ENCODE assay signal across 8 cellular contexts in the genomic region with DNA sequence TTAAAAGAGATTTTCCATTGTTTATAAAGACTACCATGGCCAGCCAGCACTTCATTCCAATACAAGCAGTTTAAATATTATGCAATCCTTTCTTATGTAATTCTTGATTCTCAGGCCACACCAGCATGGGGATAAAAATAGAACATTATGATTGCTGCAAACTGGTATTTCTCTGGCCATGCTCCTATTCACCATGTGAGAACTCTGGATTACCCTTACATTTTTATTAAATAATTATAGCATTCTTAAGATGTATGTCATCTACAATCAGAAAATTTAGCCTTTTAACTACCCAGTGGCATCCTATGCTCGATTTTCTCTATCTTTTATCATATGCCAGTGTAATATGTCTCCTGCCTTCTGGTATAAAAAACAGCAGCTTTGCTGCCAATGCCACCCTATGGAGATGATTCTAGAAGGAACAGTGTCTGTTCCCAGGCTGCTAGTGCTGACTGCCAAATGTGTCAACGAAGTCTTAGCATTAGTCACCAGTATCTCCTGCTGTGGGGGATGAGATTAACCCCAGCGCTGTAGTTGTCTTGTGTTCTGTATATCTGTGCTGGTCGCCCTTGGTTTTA.
DNase-seq lines count a peak whose midpoint lies in the region; ATAC-seq, FAIRE-seq and TF ChIP-seq lines count a peak whose summit lies in the region.

No MANE protein-coding gene starts in this region.

- H3K27ac ChIP-seq in WERI-Rb-1: no peak overlapping the region
- H3K27ac ChIP-seq in small intestine (ENCODE audit: low read depth in 1 of 2, low read length in 1 of 2): no peak overlapping the region

- FAIRE-seq in RCC 7860 (lab: Jason Lieb, UNC) (peak; percentile 77), small intestine (lab: Jason Lieb, UNC) (no peak)

- 65 to 75% (median 70%) methylated on average over 4 of the region's 4 CpGs for WGBS in small intestine, 3 donors

- H3K36me3 ChIP-seq in WERI-Rb-1 (no peaks in the 10 kb centered on the region), small intestine (ENCODE audit: control insufficient read depth in 2 of 2, insufficient read depth in 2 of 2, low read length in 2 of 2) (no peaks in the 10 kb centered on the region)

- TF ChIP-seq CTCF in fibroblast of pulmonary artery (IDR thresholded peaks at IDR 0.05; ENCODE audit: low read length, missing control alignments) (no peak), omental fat pad (IDR thresholded peaks at IDR 0.05) (no peak), WERI-Rb-1 (IDR thresholded peaks at IDR 0.05; ENCODE audit: low read depth, low read length) (no peak)

- DNase-seq in Daoy (ENCODE audit: low read depth) (peak; percentile 79), RCC 7860 (ENCODE audit: low spot score) (peak; percentile 74), fibroblast of pulmonary artery (ENCODE audit: low read depth) (peak; percentile 93), omental fat pad (ENCODE audit: low spot score) (no peak), GM19238 (ENCODE audit: insufficient read length, low spot score) (no peak), WERI-Rb-1 (no peak), small intestine (no peak)

- H3K4me1 ChIP-seq in small intestine (ENCODE audit: control insufficient read depth in 2 of 2, insufficient read depth in 1 of 2, low read depth in 1 of 2, low read length in 1 of 2): no peaks in the 10 kb centered on the region

- H3K9me3 ChIP-seq in WERI-Rb-1 (ENCODE audit: severe bottlenecking) (no peaks in the 10 kb centered on the region), small intestine (ENCODE audit: control insufficient read depth, low read depth) (no peaks in the 10 kb centered on the region)

- ATAC-seq in omental fat pad (ENCODE audit: low FRiP score) (peak; percentile 83), GM19395 (IDR thresholded peaks at IDR 0.05; ENCODE audit: unreplicated experiment) (no peak)

- no peaks in the 10 kb centered on the region for H3K27me3 ChIP-seq in WERI-Rb-1 (ENCODE audit: insufficient read depth, low read depth, severe bottlenecking)
- H3K27me3 ChIP-seq in small intestine (ENCODE audit: control insufficient read depth in 2 of 2, insufficient read depth in 2 of 2, low read length in 2 of 2): no peaks in the 10 kb centered on the region

- H3K4me3 ChIP-seq in fibroblast of pulmonary artery (replicated peaks; ENCODE audit: low read depth, low read length): no peak overlapping the region
- H3K4me3 ChIP-seq in WERI-Rb-1 (ENCODE audit: low read depth, low read length): no peak overlapping the region
- no peak overlapping the region for H3K4me3 ChIP-seq in small intestine (ENCODE audit: low read depth in 1 of 2, low read length in 2 of 2)

Comparison
In these comparisons a context has a peak if more than half of its experiments do, and no peak if none do; other contexts are left out.
1. DNase-seq: peak in Daoy (single experiment), RCC 7860 (single experiment) and fibroblast of pulmonary artery (single experiment); none in omental fat pad (single experiment), GM19238 (single experiment), WERI-Rb-1 (single experiment) and small intestine (single experiment).